8 cellular contexts compared by ENCODE assay signal in the genomic region with DNA sequence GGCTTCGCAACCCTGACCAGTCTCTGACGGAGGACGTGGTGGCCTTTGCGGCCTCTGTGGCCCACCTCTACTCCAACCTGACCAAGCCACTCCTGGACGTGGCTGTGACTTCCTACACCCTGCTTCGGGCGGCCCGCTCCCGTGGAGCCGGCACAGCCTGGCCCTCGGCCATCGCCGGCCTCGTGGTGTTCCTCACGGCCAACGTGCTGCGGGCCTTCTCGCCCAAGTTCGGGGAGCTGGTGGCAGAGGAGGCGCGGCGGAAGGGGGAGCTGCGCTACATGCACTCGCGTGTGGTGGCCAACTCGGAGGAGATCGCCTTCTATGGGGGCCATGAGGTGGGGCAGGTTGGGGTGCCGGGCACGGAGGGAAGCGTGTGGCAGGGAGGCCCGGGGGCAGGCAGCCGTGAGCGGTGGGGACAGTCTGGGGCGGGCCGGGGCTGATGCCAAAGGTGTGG. TPM values are rescaled to one million over a fixed set of nuclear protein-coding genes. Genes with fewer than 3 reads are reported as not detected.
DNase-seq lines count a peak whose midpoint lies in the region; ATAC-seq and TF ChIP-seq lines count a peak whose summit lies in the region.

No MANE protein-coding gene starts in this region.

- DNase-seq in BJ (ENCODE audit: low read depth), result no peak
- DNase-seq in NB4 (ENCODE audit: low read depth), result peak; percentile 8
- no peak for DNase-seq in T-helper 9 cell

- no peaks in the 10 kb centered on the region for H3K9me3 ChIP-seq in neutrophil

- H3K4me1 ChIP-seq in neutrophil (ENCODE audit: control insufficient read depth in 1 of 2, insufficient read depth in 1 of 2, low read depth in 1 of 2, low read length in 1 of 2), result peaks cover 45 to 50% of the 10 kb centered on the region in 2 experiments

- H3K36me3 Mint-ChIP-seq in dendritic cell treated with granulocyte-macrophage colony-stimulating factor and Interleukin-4, amounts not matched to agents 40 ng/mL and 50 ng/mL, for 4 days (ENCODE audit: low read depth), result peaks cover 57% of the 10 kb centered on the region

- ATAC-seq in GM19328 (IDR thresholded peaks at IDR 0.05; ENCODE audit: unreplicated experiment) (no peak), HG03196 (IDR thresholded peaks at IDR 0.05; ENCODE audit: unreplicated experiment) (no peak), GM21825 (IDR thresholded peaks at IDR 0.05; ENCODE audit: unreplicated experiment) (no peak)

- peak overlapping the region; percentile 94 for H3K27ac ChIP-seq in neutrophil

- H3K9me3 Mint-ChIP-seq in dendritic cell treated with granulocyte-macrophage colony-stimulating factor and Interleukin-4, amounts not matched to agents 40 ng/mL and 50 ng/mL, for 4 days, result no peaks in the 10 kb centered on the region

- intact Hi-C loops in dendritic cell treated with granulocyte-macrophage colony-stimulating factor and Interleukin-4, amounts not matched to agents 40 ng/mL and 50 ng/mL, for 4 days (cut with micrococcal nuclease), result no loop called here

- no peaks in the 10 kb centered on the region for H3K27me3 ChIP-seq in BJ (ENCODE audit: control insufficient read depth, insufficient read depth, low read length)
- no peaks in the 10 kb centered on the region for H3K27me3 ChIP-seq in neutrophil

- peak overlapping the region; percentile 92 for H3K27ac Mint-ChIP-seq in dendritic cell treated with granulocyte-macrophage colony-stimulating factor and Interleukin-4, amounts not matched to agents 40 ng/mL and 50 ng/mL, for 4 days

- H3K27me3 Mint-ChIP-seq in dendritic cell treated with granulocyte-macrophage colony-stimulating factor and Interleukin-4, amounts not matched to agents 40 ng/mL and 50 ng/mL, for 4 days, result no peaks in the 10 kb centered on the region

- H3K36me3 ChIP-seq in BJ (ENCODE audit: control insufficient read depth, insufficient read depth, low read length), result no peaks in the 10 kb centered on the region
- H3K36me3 ChIP-seq in neutrophil, result peaks cover 9% of the 10 kb centered on the region

- H3K4me1 Mint-ChIP-seq in dendritic cell treated with granulocyte-macrophage colony-stimulating factor and Interleukin-4, amounts not matched to agents 40 ng/mL and 50 ng/mL, for 4 days (ENCODE audit: low read depth), result peaks cover 44% of the 10 kb centered on the region

- H3K4me3 ChIP-seq in BJ (ENCODE audit: low read depth, low read length) (peak overlapping the region; percentile 8; the same call in 1 of the 2 replicates), NB4 (ENCODE audit: low read depth, low read length) (no peak overlapping the region), neutrophil (ENCODE audit: low read depth in 1 of 2, low read length in 1 of 2) (peak overlapping the region; percentile 66 to 70)

- TF ChIP-seq POLR2A in NB4 (IDR thresholded peaks at IDR 0.05; ENCODE audit: extremely low read depth, insufficient read length), result no peak

- peak overlapping the region; percentile 75 for H3K4me3 Mint-ChIP-seq in dendritic cell treated with granulocyte-macrophage colony-stimulating factor and Interleukin-4, amounts not matched to agents 40 ng/mL and 50 ng/mL, for 4 days

- no peak for TF ChIP-seq CTCF in BJ (IDR thresholded peaks at IDR 0.05; ENCODE audit: insufficient read depth, low read depth, low read length)
- no peak for TF ChIP-seq CTCF in NB4 (IDR thresholded peaks at IDR 0.05; ENCODE audit: low read depth, low read length)
- TF ChIP-seq CTCF in neutrophil (IDR thresholded peaks at IDR 0.05), result no peak

- POLR2A ChIA-PET in BJ (lab: Charles Lee), result no interaction called here

- CTCF ChIA-PET in BJ (lab: Yijun Ruan, JAX), result interaction anchor here (1.0 kb wide), 1 partner anchor 21 kb away, joined by 3 read pairs; no protein-coding TSS in a partner anchor

RNA-seq across cellular contexts. Expression of a gene that starts 1.2 kb away (rescaled TPM):
- polyA plus RNA-seq in BJ (2011; rRNA removed), result 4.3 and 9.2 TPM in 2 replicates
- 6.6 and 8.2 TPM in 2 replicates for polyA minus RNA-seq in BJ (2011; rRNA and poly(A)+ RNA removed)

RNA-seq across cellular contexts. Expression of a gene that starts 1.7 kb away (rescaled TPM):
- 204 and 222 TPM in 2 replicates for polyA plus RNA-seq in BJ (2011; rRNA removed)
- polyA minus RNA-seq in BJ (2011; rRNA and poly(A)+ RNA removed), result 73.3 and 109 TPM in 2 replicates

RNA-seq across cellular contexts. Expression of a gene that starts 38.1 kb away (rescaled TPM):
- 8.3 and 11.9 TPM in 2 replicates for polyA plus RNA-seq in BJ (2011; rRNA removed)
- polyA minus RNA-seq in BJ (2011; rRNA and poly(A)+ RNA removed), result 21.5 and 24.3 TPM in 2 replicates

RNA-seq across cellular contexts. Expression of a gene that starts 38.2 kb away (rescaled TPM):
- 4.7 and 8.2 TPM in 2 replicates for polyA plus RNA-seq in BJ (2011; rRNA removed)
- 4.5 and 5.2 TPM in 2 replicates for polyA minus RNA-seq in BJ (2011; rRNA and poly(A)+ RNA removed)

RNA-seq across cellular contexts. Expression of a gene that starts 52.2 kb away (rescaled TPM):
- polyA plus RNA-seq in BJ (2011; rRNA removed), result 0.22 and 0.28 TPM in 2 replicates
- polyA minus RNA-seq in BJ (2011; rRNA and poly(A)+ RNA removed), result not detected in 2 replicates
